ENCODE assay signal across 8 cellular contexts in the genomic region with DNA sequence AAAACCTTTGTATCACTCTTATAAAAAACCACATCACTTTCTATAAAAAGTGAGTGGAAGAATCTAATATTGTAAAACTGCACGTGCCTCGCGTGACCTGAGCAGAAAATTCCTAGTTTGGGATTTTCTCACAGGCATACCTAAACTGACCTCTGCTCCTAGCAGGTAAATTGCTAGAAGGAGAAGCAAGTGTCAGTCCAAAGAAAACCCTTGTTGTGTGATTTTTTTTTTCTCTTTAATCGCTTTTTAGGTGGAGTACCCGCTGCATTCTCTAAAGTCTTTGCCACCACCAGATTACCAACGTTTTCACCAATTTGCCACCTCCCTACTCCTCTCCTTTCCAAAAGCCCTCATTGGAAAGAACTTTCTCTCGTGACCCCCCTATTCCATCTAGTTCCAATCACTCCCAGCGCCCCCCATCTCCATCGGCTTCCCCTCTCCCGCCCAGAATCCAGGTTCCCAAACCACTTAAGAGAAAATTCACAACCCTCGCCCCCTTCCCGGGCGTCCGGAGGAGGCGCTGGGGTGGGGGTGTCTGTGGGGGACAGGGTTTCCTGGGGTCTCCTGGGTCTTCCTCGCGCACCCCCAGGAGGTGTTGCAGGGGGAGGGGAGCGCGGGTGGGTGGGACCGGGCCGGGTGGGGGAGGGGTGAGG. TPM values are rescaled to one million over a fixed set of nuclear protein-coding genes. Genes with fewer than 3 reads are reported as not detected.
A peak's percentile ranks its signal among the peaks of the same experiment; 100 is the strongest.
DNase-seq lines count a peak whose midpoint lies in the region; ATAC-seq and TF ChIP-seq lines count a peak whose summit lies in the region.

No MANE protein-coding gene starts in this region.

- no peaks in the 10 kb centered on the region for H3K9me3 Mint-ChIP-seq in activated T-cell treated with anti-CD3 and anti-CD28 coated beads, Interleukin-2, amount 50 U/mL, for 4 hours
- no peaks in the 10 kb centered on the region for H3K9me3 Mint-ChIP-seq in activated naive CD8-positive, alpha-beta T cell (ENCODE audit: low read depth)

- no peak for TF ChIP-seq CTCF in tibial artery (IDR thresholded peaks at IDR 0.05)

- peaks cover 0 to 35% (median 20%) of the 10 kb centered on the region in 4 donors for H3K4me1 ChIP-seq in tibial artery

- no peak for ATAC-seq in activated T-cell treated with anti-CD3 and anti-CD28 coated beads, Interleukin-2, amount 50 U/mL, for 4 hours
- peak; percentile 15 for ATAC-seq in left lobe of liver
- ATAC-seq in HG03135 (IDR thresholded peaks at IDR 0.05; ENCODE audit: unreplicated experiment), result no peak
- no peak for ATAC-seq in GM18858 (IDR thresholded peaks at IDR 0.05; ENCODE audit: unreplicated experiment)

- H3K9me3 ChIP-seq in tibial artery, result no peaks in the 10 kb centered on the region

- no peaks in the 10 kb centered on the region for H3K36me3 ChIP-seq in tibial artery

- intact Hi-C loops in tibial artery (cut with DNase I; ENCODE audit: low total_unique reads), result no loop called here

- H3K27ac Mint-ChIP-seq in activated naive CD8-positive, alpha-beta T cell, result peak overlapping the region; percentile 87

- DNase-seq in activated T-cell treated with anti-CD3 and anti-CD28 coated beads, Interleukin-2, amount 50 U/mL, for 4 hours, result no peak
- no peak for DNase-seq in activated T-cell treated with anti-CD3 and anti-CD28 coated beads for 4 hours
- no peak for DNase-seq in left lobe of liver (ENCODE audit: low spot score)
- no peak for DNase-seq in tibial artery
- DNase-seq in NCI-H82 (lab: John Stamatoyannopoulos, UW), result no peak

- peaks cover 37% of the 10 kb centered on the region for H3K4me1 Mint-ChIP-seq in activated T-cell treated with anti-CD3 and anti-CD28 coated beads, Interleukin-2, amount 50 U/mL, for 4 hours (ENCODE audit: low read depth)
- H3K4me1 Mint-ChIP-seq in activated naive CD8-positive, alpha-beta T cell (ENCODE audit: low read depth), result peaks cover 42% of the 10 kb centered on the region

- H3K36me3 Mint-ChIP-seq in activated T-cell treated with anti-CD3 and anti-CD28 coated beads, Interleukin-2, amount 50 U/mL, for 4 hours (ENCODE audit: insufficient read depth), result peaks cover 4% of the 10 kb centered on the region
- H3K36me3 Mint-ChIP-seq in activated naive CD8-positive, alpha-beta T cell, result no peaks in the 10 kb centered on the region

- peak overlapping the region; percentile 98 for H3K4me3 ChIP-seq in tibial artery

- H3K27me3 ChIP-seq in tibial artery, result no peaks in the 10 kb centered on the region

- peak overlapping the region; percentile 92 for H3K4me3 Mint-ChIP-seq in activated T-cell treated with anti-CD3 and anti-CD28 coated beads, Interleukin-2, amount 50 U/mL, for 4 hours
- H3K4me3 Mint-ChIP-seq in activated naive CD8-positive, alpha-beta T cell, result peak overlapping the region; percentile 91

- no peaks in the 10 kb centered on the region for H3K27me3 Mint-ChIP-seq in activated T-cell treated with anti-CD3 and anti-CD28 coated beads, Interleukin-2, amount 50 U/mL, for 4 hours (ENCODE audit: low read depth)
- H3K27me3 Mint-ChIP-seq in activated naive CD8-positive, alpha-beta T cell, result no peaks in the 10 kb centered on the region

- peak overlapping the region; percentile 93 for H3K27ac ChIP-seq in tibial artery

RNA-seq across cellular contexts. Expression of a gene that starts 0.4 kb away (rescaled TPM):
- total RNA-seq in activated T-cell treated with anti-CD3 and anti-CD28 coated beads, Interleukin-2, amount 50 U/mL, for 4 hours, result 10 to 100 TPM; 52.9 to 56.3 (median 54.1) TPM
- 17.5 TPM for total RNA-seq in left lobe of liver
